In the genomic region with DNA sequence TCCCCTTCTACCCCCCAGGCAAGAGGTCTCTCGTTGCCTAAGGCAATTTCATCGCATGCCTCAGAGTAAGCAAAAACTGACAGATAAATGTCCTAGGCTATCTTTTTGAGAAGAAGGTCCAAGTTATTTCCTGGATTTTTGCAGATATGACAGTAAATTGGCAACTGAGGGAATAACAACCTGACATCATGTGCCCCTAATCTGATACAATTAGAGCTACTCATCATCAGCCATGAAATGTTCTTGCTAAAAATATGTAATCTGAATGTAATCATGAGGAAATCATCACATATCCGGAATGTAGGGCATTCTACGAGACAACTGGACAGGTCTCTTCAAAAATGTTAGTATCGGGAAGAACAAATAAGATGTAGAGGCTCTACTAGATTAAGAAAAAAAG, we compare ENCODE assay signal across 21 cellular contexts.
"Had no signal": no experiment of that assay in that cellular context is flagged by ENCODE, and none has a peak within 500 bp of the region (broad histone marks: within the 10 kb centered on the region; RNA-seq: fewer than 3 reads in every experiment).

No MANE protein-coding gene starts in this region.

- H3K27me3 ChIP-seq: hepatocyte, left lung, neutrophil had no signal

- H3K9me3 ChIP-seq: left lung, neutrophil had no signal

- H2AFZ ChIP-seq: hepatocyte had no signal

- H3K4me3 ChIP-seq: hepatocyte, left lung had no signal

- H3K27ac Mint-ChIP-seq: activated CD8-positive, alpha-beta T cell treated with anti-CD3 and anti-CD28 coated beads for 36 hours; activated naive CD4-positive, alpha-beta T cell treated with anti-CD3 and anti-CD28 coated beads, Interleukin-2, amount 50 U/mL, for 72 hours; dendritic cell treated with granulocyte-macrophage colony-stimulating factor and Interleukin-4, amounts not matched to agents 40 ng/mL and 50 ng/mL, for 4 days; memory B cell; stimulated activated memory B cell treated with anti-CD40 and anti-IgM and Interleukin-4, amounts not matched to agents 10 μg/mL and 1 μg/mL and 100 μg/mL, for 72 hours; WTC11 had no signal

- H3K4me1 Mint-ChIP-seq: memory B cell; stimulated activated memory B cell treated with anti-CD40 and anti-IgM and Interleukin-4, amounts not matched to agents 10 μg/mL and 1 μg/mL and 100 μg/mL, for 72 hours had no signal

- DNase-seq: activated CD4-positive, alpha-beta T cell treated with anti-CD3 and anti-CD28 coated beads for 48 hours; activated CD8-positive, alpha-beta T cell treated with anti-CD3 and anti-CD28 coated beads for 36 hours; activated effector memory CD4-positive, alpha-beta T cell treated with anti-CD3 and anti-CD28 coated beads, Interleukin-2, amount 50 U/mL, for 16 hours; activated T-cell treated with anti-CD3 and anti-CD28 coated beads, Interleukin-2, amount 50 U/mL, for 4 hours; amniotic stem cell; cerebellar nuclear complex; left lung; natural killer cell; retina; stimulated activated CD4-positive, alpha-beta T cell treated with anti-CD3 and anti-CD28 coated beads, Interleukin-2, amount 100 ng/mL, for 48 hours; T-helper 1 cell; T1000 had no signal

- H3K4me3 Mint-ChIP-seq: activated CD8-positive, alpha-beta T cell treated with anti-CD3 and anti-CD28 coated beads for 36 hours; activated T-cell treated with anti-CD3 and anti-CD28 coated beads, Interleukin-2, amount 50 U/mL, for 4 hours; brain; dendritic cell treated with granulocyte-macrophage colony-stimulating factor and Interleukin-4, amounts not matched to agents 40 ng/mL and 50 ng/mL, for 4 days; memory B cell; natural killer cell; stimulated activated memory B cell treated with anti-CD40 and anti-IgM and Interleukin-4, amounts not matched to agents 10 μg/mL and 1 μg/mL and 100 μg/mL, for 72 hours; WTC11 had no signal

- H3K4me2 ChIP-seq: hepatocyte had no signal

- H3K27ac ChIP-seq: hepatocyte, neutrophil had no signal

- FAIRE-seq: keratinocyte had no signal

- H3K36me3 ChIP-seq: left lung, neutrophil had no signal

- H3K9me3 Mint-ChIP-seq: activated CD8-positive, alpha-beta T cell treated with anti-CD3 and anti-CD28 coated beads for 36 hours; activated naive CD4-positive, alpha-beta T cell treated with anti-CD3 and anti-CD28 coated beads, Interleukin-2, amount 50 U/mL, for 72 hours; activated T-cell treated with anti-CD3 and anti-CD28 coated beads, Interleukin-2, amount 50 U/mL, for 4 hours; dendritic cell treated with granulocyte-macrophage colony-stimulating factor and Interleukin-4, amounts not matched to agents 40 ng/mL and 50 ng/mL, for 4 days; memory B cell; natural killer cell; WTC11 had no signal

- H3K27me3 Mint-ChIP-seq: activated CD8-positive, alpha-beta T cell treated with anti-CD3 and anti-CD28 coated beads for 36 hours; brain; dendritic cell treated with granulocyte-macrophage colony-stimulating factor and Interleukin-4, amounts not matched to agents 40 ng/mL and 50 ng/mL, for 4 days; stimulated activated memory B cell treated with anti-CD40 and anti-IgM and Interleukin-4, amounts not matched to agents 10 μg/mL and 1 μg/mL and 100 μg/mL, for 72 hours had no signal

- H3K36me3 Mint-ChIP-seq: activated naive CD4-positive, alpha-beta T cell treated with anti-CD3 and anti-CD28 coated beads, Interleukin-2, amount 50 U/mL, for 72 hours; memory B cell; natural killer cell; stimulated activated memory B cell treated with anti-CD40 and anti-IgM and Interleukin-4, amounts not matched to agents 10 μg/mL and 1 μg/mL and 100 μg/mL, for 72 hours; WTC11 had no signal

- ATAC-seq: activated CD8-positive, alpha-beta T cell treated with anti-CD3 and anti-CD28 coated beads for 36 hours; activated naive CD4-positive, alpha-beta T cell treated with anti-CD3 and anti-CD28 coated beads, Interleukin-2, amount 50 U/mL, for 72 hours; activated T-cell treated with anti-CD3 and anti-CD28 coated beads, Interleukin-2, amount 50 U/mL, for 4 hours; left lung; natural killer cell; stimulated activated memory B cell treated with anti-CD40 and anti-IgM and Interleukin-4, amounts not matched to agents 10 μg/mL and 1 μg/mL and 100 μg/mL, for 72 hours; WTC11 had no signal
